9 cellular contexts compared by ENCODE assay signal in genomic region chr12:42588308-42588836, GRCh38. TPM values are rescaled to one million over a fixed set of nuclear protein-coding genes. Genes with fewer than 3 reads are reported as not detected.
DNase-seq lines count a peak whose midpoint lies in the region; ATAC-seq, FAIRE-seq and TF ChIP-seq lines count a peak whose summit lies in the region.
"Had no signal": no experiment of that assay in that cellular context is flagged by ENCODE, and none has a peak within 500 bp of the region (broad histone marks: within the 10 kb centered on the region; RNA-seq: fewer than 3 reads in every experiment).

No MANE protein-coding gene starts in this region.

- H2AFZ ChIP-seq in GM12878 (ENCODE audit: control insufficient read depth, low read depth, low read length), result no peak overlapping the region

- no peak overlapping the region for H3K9ac ChIP-seq in GM12878 (ENCODE audit: control insufficient read depth, insufficient read depth, low read length)

- H3K27ac Mint-ChIP-seq in activated CD4-positive, alpha-beta T cell treated with anti-CD3 and anti-CD28 coated beads for 36 hours, result no peak overlapping the region

- TF ChIP-seq CTCF in GM12878 (IDR thresholded peaks at IDR 0.05 in 2 of 3, conservative IDR thresholded peaks at IDR 0.05 in 1 of 3; ENCODE audit: control insufficient read depth in 2 of 3, extremely low read depth in 1 of 3, insufficient read depth in 1 of 3, low read depth in 3 of 3, low read length in 3 of 3) (no peak), lower leg skin (IDR thresholded peaks at IDR 0.05) (no peak), testis (IDR thresholded peaks at IDR 0.05) (no peak)

- no peak for TF ChIP-seq RAD21 in GM12878 (IDR thresholded peaks at IDR 0.05; ENCODE audit: insufficient read depth, low read depth, low read length)

- no peak for TF ChIP-seq POLR2A in GM12878 (IDR thresholded peaks at IDR 0.05; ENCODE audit: low read depth, low read length)
- TF ChIP-seq POLR2A in lower leg skin (IDR thresholded peaks at IDR 0.05), result no peak
- TF ChIP-seq POLR2A in testis (IDR thresholded peaks at IDR 0.05), result no peak

- ATAC-seq in activated CD4-positive, alpha-beta T cell treated with anti-CD3 and anti-CD28 coated beads for 36 hours, result no peak
- ATAC-seq in GM12878 (no peak), GM18868 (IDR thresholded peaks at IDR 0.05; ENCODE audit: unreplicated experiment) (no peak)

- CTCF ChIA-PET in activated CD4-positive, alpha-beta T cell treated with anti-CD3 and anti-CD28 coated beads for 36 hours (lab: Charles Lee), result no interaction called here
- CTCF ChIA-PET in GM12878 (lab: Yijun Ruan, JAX), result no interaction called here

- RAD21 ChIA-PET in GM12878 (lab: Charles Lee; ENCODE audit: unreplicated experiment), result no interaction called here

- H3K4me3 ChIP-seq in GM12878 (no peak overlapping the region), lower leg skin (ENCODE audit: low read depth, poor library complexity, severe bottlenecking) (peak overlapping the region; percentile 95), testis (peak overlapping the region; percentile 80 to 81)

- in situ Hi-C loops in GM12878 (cut with MboI), result no loop called here

- H3K4me1 Mint-ChIP-seq in activated CD4-positive, alpha-beta T cell treated with anti-CD3 and anti-CD28 coated beads for 36 hours, result peaks cover 16% of the 10 kb centered on the region

- intact Hi-C loops in activated CD4-positive, alpha-beta T cell treated with anti-CD3 and anti-CD28 coated beads for 36 hours (cut with DNase I, micrococcal nuclease), result loop anchor here in 1 of 2 experiments (5.0 kb wide), 1 partner anchor 106 kb away; no protein-coding TSS in a partner anchor
- intact Hi-C loops in GM12878 (cut with micrococcal nuclease; ENCODE audit: unreplicated experiment), result no loop called here
- intact Hi-C loops in lower leg skin (cut with DNase I; ENCODE audit: low total_unique reads), result no loop called here
- intact Hi-C loops in testis (cut with DNase I; ENCODE audit: low total_unique reads), result no loop called here

- no peaks in the 10 kb centered on the region for H3K36me3 Mint-ChIP-seq in activated CD4-positive, alpha-beta T cell treated with anti-CD3 and anti-CD28 coated beads for 36 hours (ENCODE audit: low read depth)

- no peak overlapping the region for H3K4me2 ChIP-seq in GM12878 (ENCODE audit: control insufficient read depth, insufficient read depth)

- FAIRE-seq in GM12878 (lab: Jason Lieb, UNC), result peak; percentile 23

- peaks cover 42% of the 10 kb centered on the region for H3K27me3 Mint-ChIP-seq in activated CD4-positive, alpha-beta T cell treated with anti-CD3 and anti-CD28 coated beads for 36 hours

- BruUV-seq in GM12878 (replicated peaks; lab: Mats Ljungman, UMichigan), result no TSS peak

- H3K4me3 Mint-ChIP-seq in activated CD4-positive, alpha-beta T cell treated with anti-CD3 and anti-CD28 coated beads for 36 hours, result peak overlapping the region; percentile 55

- no peak for DNase-seq in activated CD4-positive, alpha-beta T cell treated with anti-CD3 and anti-CD28 coated beads for 36 hours
- no peak for DNase-seq in activated CD4-positive, alpha-beta T cell treated with anti-CD3 and anti-CD28 coated beads for 1 hour
- DNase-seq in GM12878 (ENCODE audit: low read depth, low spot score) (no peak), lower leg skin (ENCODE audit: low spot score in 2 of 2) (no peak), testis (peak; percentile 29), NCI-H510A treated with DMSO at 0.1 percent for 48 hours (lab: John Stamatoyannopoulos, UW) (no peak)
- no peak for DNase-seq in effector CD8-positive, alpha-beta T cell (lab: John Stamatoyannopoulos, UW)
- DNase-seq: DMS153 had no signal

- WGBS in GM12878 (ENCODE audit: insufficient coverage, insufficient replicate concordance, low lambda C conversion rate, missing lambda C conversion rate), result 33% methylated on average over 11 of the region's 11 CpGs
- 14 to 15% methylated on average over 11 of the region's 11 CpGs for WGBS in lower leg skin, 2 donors
- 7 to 13% methylated on average over 11 of the region's 11 CpGs for WGBS in testis, 2 donors

- no peaks in the 10 kb centered on the region for H3K79me2 ChIP-seq in GM12878 (ENCODE audit: control insufficient read depth, insufficient read depth, low read length)

- H3K9me3 Mint-ChIP-seq in activated CD4-positive, alpha-beta T cell treated with anti-CD3 and anti-CD28 coated beads for 36 hours (ENCODE audit: low read depth), result no peaks in the 10 kb centered on the region

- SMC1A ChIA-PET in GM12878 (lab: Charles Lee; ENCODE audit: uncharacterized antibody, unreplicated experiment), result no interaction called here

- no peaks in the 10 kb centered on the region for H4K20me1 ChIP-seq in GM12878 (ENCODE audit: control insufficient read depth, insufficient read depth)

- H3K9me3 ChIP-seq in GM12878 (replicated peaks; ENCODE audit: control insufficient read depth, insufficient read depth, low read length) (no peaks in the 10 kb centered on the region), testis (no peaks in the 10 kb centered on the region)

- H3K27me3 ChIP-seq in GM12878 (replicated peaks in 1 of 2; ENCODE audit: control insufficient read depth in 2 of 2, insufficient read depth in 2 of 2, low read length in 1 of 2), result peaks cover 5 to 26% of the 10 kb centered on the region in 2 experiments
- no peaks in the 10 kb centered on the region for H3K27me3 ChIP-seq in testis

- H3K27ac ChIP-seq in GM12878 (ENCODE audit: control insufficient read depth, insufficient read depth) (no peak overlapping the region), testis (peak overlapping the region in 1 of 2 donors; percentile 37)

- no peak for TF ChIP-seq EP300 in GM12878 (IDR thresholded peaks at IDR 0.05; ENCODE audit: borderline replicate concordance in 1 of 2, control insufficient read depth in 1 of 2, low read depth in 2 of 2, low read length in 2 of 2)

- peaks cover 8% of the 10 kb centered on the region for H3K4me1 ChIP-seq in GM12878 (ENCODE audit: control insufficient read depth, insufficient read depth, low read length)
- H3K4me1 ChIP-seq in testis, result peaks cover 12% of the 10 kb centered on the region

- POLR2A ChIA-PET in activated CD4-positive, alpha-beta T cell treated with anti-CD3 and anti-CD28 coated beads for 36 hours (lab: Charles Lee), result no interaction called here
- POLR2A ChIA-PET in GM12878 (lab: Charles Lee), result no interaction called here

- H3K36me3 ChIP-seq in GM12878 (ENCODE audit: control insufficient read depth in 2 of 2, insufficient read depth in 2 of 2, low read length in 1 of 2) (no peaks in the 10 kb centered on the region), testis (ENCODE audit: low read depth, missing control alignments) (no peaks in the 10 kb centered on the region)

TF ChIP-seq in GM12878, 131 proteins besides CTCF, POLR2A, EP300 and RAD21:
- no peak for TF ChIP-seq CREB1 (IDR thresholded peaks at IDR 0.05; ENCODE audit: low read depth)
- no peak for TF ChIP-seq RAD51 (IDR thresholded peaks at IDR 0.05)
- TF ChIP-seq CHD2 (IDR thresholded peaks at IDR 0.05; ENCODE audit: borderline replicate concordance, low read depth, low read length), result no peak
- no peak for TF ChIP-seq KLF5 (IDR thresholded peaks at IDR 0.05; ENCODE audit: partially characterized antibody)

RNA-seq across cellular contexts. Expression of gene PRICKLE1, which starts 1.2 kb away (rescaled TPM):
- total RNA-seq in activated CD4-positive, alpha-beta T cell treated with anti-CD3 and anti-CD28 coated beads for 36 hours, result under 1 TPM; 0.21 to 0.30 TPM
- 3.1 and 3.2 TPM in 2 replicates for total RNA-seq in GM12878 (2013; cell fraction: nucleolus; rRNA removed)
- total RNA-seq in GM12878 (2014; rRNA removed) (1.1 and 1.2 TPM in 2 replicates), GM12878 (2014; rRNA removed; fragmentation: Illumina TruSeq; extraction: Trizol) (0.76 and 1.3 TPM in 2 replicates), GM12878 (2021) (0.64 and 0.77 TPM in 2 replicates), lower leg skin (10 to 100 TPM in 2 of 4 donors, 1 to 10 TPM in 2; 3.8 to 39.8 (median 14.4) TPM), testis (10 to 100 TPM in 1 of 2 donors, 1 to 10 TPM in 1; 7.9 to 11.5 TPM)
- 0.71 TPM for polyA plus RNA-seq in GM12878 (2011; ENCODE audit: low read depth)
- polyA plus RNA-seq in GM12878 (2011; rRNA removed) (2.4 and 2.8 TPM in 2 replicates), GM12878 (2014; fragmentation: Illumina TruSeq; extraction: Trizol) (1.4 and 2.8 TPM in 2 replicates), GM12878 (2014; fragmentation: Nextera tagmentation; extraction: Ambion mirVana) (1 to 10 TPM in 1 of 2 experiments, under 1 TPM in 1; 0.86 to 1.2 TPM), GM12878 (2014; rRNA removed) (0.75 and 0.86 TPM in 2 replicates), GM12878 (2016; fragmentation: Nextera tagmentation; extraction: Ambion mirVana) (under 1 TPM; 0.47 to 0.82 TPM), testis (ENCODE audit: insufficient read depth, low read depth, low replicate concordance) (16.5 TPM)
- polyA plus RNA-seq in GM12878 (2011; cell fraction: cytosol; rRNA removed), result 2.4 and 3.0 TPM in 2 replicates
- 2.8 and 3.4 TPM in 2 replicates for polyA plus RNA-seq in GM12878 (2011; cell fraction: nucleus; rRNA removed)
- 0.15 and 0.65 TPM in 2 replicates for polyA plus RNA-seq in GM12878 (2012)
- polyA minus RNA-seq in GM12878 (2011; rRNA and poly(A)+ RNA removed), result 6.1 and 9.1 TPM in 2 replicates
- 1.7 and 4.0 TPM in 2 replicates for polyA minus RNA-seq in GM12878 (2011; cell fraction: cytosol; rRNA and poly(A)+ RNA removed)
- polyA minus RNA-seq in GM12878 (2011; cell fraction: nucleus; rRNA and poly(A)+ RNA removed), result 4.0 and 4.1 TPM in 2 replicates
